Comparison of ENCODE assay signal across 15 cellular contexts in the genomic region with DNA sequence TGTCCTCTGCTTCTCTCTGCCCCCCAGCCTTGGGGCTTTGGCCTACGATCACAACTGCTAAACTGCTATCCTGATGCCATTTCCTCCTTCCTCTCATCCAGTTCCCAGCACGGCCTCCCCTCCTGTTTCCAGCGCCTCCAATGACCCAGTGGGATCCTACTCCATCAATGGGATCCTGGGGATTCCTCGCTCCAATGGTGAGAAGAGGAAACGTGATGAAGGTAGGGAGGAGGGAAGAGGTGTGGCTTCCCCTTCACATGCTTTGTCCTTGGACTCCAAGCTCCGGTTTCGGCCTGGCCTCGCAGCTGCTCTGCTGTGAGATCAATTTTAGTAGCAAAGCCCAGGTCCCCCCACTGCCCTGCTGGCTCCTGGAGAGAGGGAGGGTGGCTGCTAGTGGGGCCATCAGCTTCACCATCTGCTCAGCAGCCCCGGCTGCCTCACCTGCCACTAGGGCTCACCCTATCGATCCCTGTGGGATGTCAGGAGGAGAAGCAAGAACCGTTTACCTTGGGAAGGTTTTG. TPM values are rescaled to one million over a fixed set of nuclear protein-coding genes. Genes with fewer than 3 reads are reported as not detected.
DNase-seq lines count a peak whose midpoint lies in the region; ATAC-seq and TF ChIP-seq lines count a peak whose summit lies in the region.
"Had no signal": no experiment of that assay in that cellular context is flagged by ENCODE, and none has a peak within 500 bp of the region (broad histone marks: within the 10 kb centered on the region; RNA-seq: fewer than 3 reads in every experiment).

No MANE protein-coding gene starts in this region.

- H3K27me3 Mint-ChIP-seq in GM23338 (ENCODE audit: insufficient read depth, low read depth, poor library complexity) (peaks cover 17% of the 10 kb centered on the region), chondrocyte (ENCODE audit: low read depth) (peaks cover 60% of the 10 kb centered on the region), nephron progenitor cell (ENCODE audit: low read depth, poor library complexity) (peaks cover 13% of the 10 kb centered on the region)
- H3K27me3 Mint-ChIP-seq in CD8-positive, alpha-beta T cell (ENCODE audit: low read depth) = peaks cover 29% of the 10 kb centered on the region

- TF ChIP-seq CTCF in GM23338 (conservative IDR thresholded peaks at IDR 0.05; ENCODE audit: low read depth in 2 of 2) (no peak), chondrocyte (IDR thresholded peaks at IDR 0.05) (no peak), nephron progenitor cell (IDR thresholded peaks at IDR 0.05) (no peak)
- no peak for TF ChIP-seq CTCF in CD8-positive, alpha-beta T cell (IDR thresholded peaks at IDR 0.05)

- no peak overlapping the region for H3K27ac Mint-ChIP-seq in GM23338
- no peak overlapping the region for H3K27ac Mint-ChIP-seq in chondrocyte (ENCODE audit: unreplicated experiment)
- peak overlapping the region; percentile 73 for H3K27ac Mint-ChIP-seq in nephron progenitor cell
- H3K27ac Mint-ChIP-seq in CD8-positive, alpha-beta T cell = no peak overlapping the region
- H3K27ac Mint-ChIP-seq: CD4-positive, CD25-positive, alpha-beta regulatory T cell; H9 had no signal

- H3K4me3 ChIP-seq in GM23338 = no peak overlapping the region
- H3K4me3 ChIP-seq in H7 (ENCODE audit: insufficient read depth, low read depth, low read length) = no peak overlapping the region
- no peak overlapping the region for H3K4me3 ChIP-seq in CD8-positive, alpha-beta T cell (ENCODE audit: low read depth, low read length)
- H3K4me3 ChIP-seq: GM23248 had no signal

- no peak overlapping the region for H3K4me2 ChIP-seq in GM23338

- no peak overlapping the region for H2AFZ ChIP-seq in GM23338
- H2AFZ ChIP-seq: GM23248 had no signal

- H3K4me1 Mint-ChIP-seq in GM23338 (peaks cover 14% of the 10 kb centered on the region), chondrocyte (ENCODE audit: low read depth) (no peaks in the 10 kb centered on the region), nephron progenitor cell (peaks cover 31% of the 10 kb centered on the region)
- no peaks in the 10 kb centered on the region for H3K4me1 Mint-ChIP-seq in CD8-positive, alpha-beta T cell (ENCODE audit: low read depth)
- H3K4me1 Mint-ChIP-seq: CD4-positive, CD25-positive, alpha-beta regulatory T cell had no signal

- H3K27ac ChIP-seq in GM23338 (ENCODE audit: low read depth) = no peak overlapping the region
- no peak overlapping the region for H3K27ac ChIP-seq in CD8-positive, alpha-beta T cell (ENCODE audit: low read depth, low read length)
- H3K27ac ChIP-seq: GM23248 had no signal

- POLR2A ChIA-PET in CD8-positive, alpha-beta T cell (lab: Charles Lee) = no interaction called here

- no peaks in the 10 kb centered on the region for H3K27me3 ChIP-seq in GM23338 (ENCODE audit: insufficient read depth)
- H3K27me3 ChIP-seq in H7 (ENCODE audit: control insufficient read depth, insufficient read depth, low read length) = peaks cover 11% of the 10 kb centered on the region
- H3K27me3 ChIP-seq in CD8-positive, alpha-beta T cell (ENCODE audit: insufficient read depth, low read length) = peaks cover 5% of the 10 kb centered on the region
- H3K27me3 ChIP-seq: BE2C had no signal

- no peaks in the 10 kb centered on the region for H3K9me2 ChIP-seq in GM23338 (ENCODE audit: insufficient read depth)

- H3K4me3 Mint-ChIP-seq in GM23338 (no peak overlapping the region), chondrocyte (ENCODE audit: unreplicated experiment) (no peak overlapping the region), nephron progenitor cell (no peak overlapping the region)
- no peak overlapping the region for H3K4me3 Mint-ChIP-seq in CD8-positive, alpha-beta T cell
- H3K4me3 Mint-ChIP-seq: CD4-positive, CD25-positive, alpha-beta regulatory T cell; H9 had no signal

- intact Hi-C loops in cardiac septum (cut with DNase I) = no loop called here
- intact Hi-C loops in CD8-positive, alpha-beta T cell (cut with DNase I, micrococcal nuclease) = no loop called here

- peaks cover 3% of the 10 kb centered on the region for H3K4me1 ChIP-seq in GM23338 (ENCODE audit: insufficient read depth)
- H3K4me1 ChIP-seq in CD8-positive, alpha-beta T cell (ENCODE audit: insufficient read depth, low read length) = no peaks in the 10 kb centered on the region
- H3K4me1 ChIP-seq: BE2C, Caco-2 had no signal

- H3K36me3 Mint-ChIP-seq in GM23338 (ENCODE audit: low read depth) (no peaks in the 10 kb centered on the region; the same call in 2 of the 3 replicates), chondrocyte (ENCODE audit: low read depth) (peaks cover 10% of the 10 kb centered on the region), nephron progenitor cell (ENCODE audit: low read depth) (peaks cover 86% of the 10 kb centered on the region)
- H3K36me3 Mint-ChIP-seq in CD8-positive, alpha-beta T cell = no peaks in the 10 kb centered on the region

- H3K79me2 ChIP-seq in GM23338 (replicated peaks; ENCODE audit: insufficient read depth) = no peaks in the 10 kb centered on the region

- ATAC-seq in GM23338 = peak; percentile 61
- no peak for ATAC-seq in CD8-positive, alpha-beta T cell
- no peak for ATAC-seq in GM18502 (IDR thresholded peaks at IDR 0.05; ENCODE audit: poor library complexity, unreplicated experiment)

- CTCF ChIA-PET in CD8-positive, alpha-beta T cell (lab: Charles Lee) = interaction anchor here (1.2 kb wide), 1 partner anchor 219 kb away, joined by 3 read pairs; no protein-coding TSS in a partner anchor

- H3K9me3 Mint-ChIP-seq in GM23338 (0 out of 3 replicates have a peak, but pooled peaks cover 3% of the 10 kb centered on the region), chondrocyte (ENCODE audit: low read depth) (peaks cover 6% of the 10 kb centered on the region), nephron progenitor cell (peaks cover 5% of the 10 kb centered on the region)
- H3K9me3 Mint-ChIP-seq in CD8-positive, alpha-beta T cell = no peaks in the 10 kb centered on the region

- no peaks in the 10 kb centered on the region for H3F3A ChIP-seq in GM23338 (replicated peaks; ENCODE audit: low read depth)

- H4K20me1 ChIP-seq in GM23338 (replicated peaks; ENCODE audit: insufficient read depth) = no peaks in the 10 kb centered on the region

- no peak for DNase-seq in GM23338 (ENCODE audit: low spot score)
- DNase-seq in H7 = peak; percentile 56
- DNase-seq in chondrocyte (ENCODE audit: low spot score) = peak; percentile 65
- no peak for DNase-seq in nephron progenitor cell
- DNase-seq in cardiac septum (ENCODE audit: low spot score) = no peak
- DNase-seq in CD8-positive, alpha-beta T cell = no peak
- DNase-seq: ACHN; BE2C; C1 segment of cervical spinal cord; Caco-2; CD4-positive, CD25-positive, alpha-beta regulatory T cell; GM23248; H9; IMR-90 had no signal

- H3K9me3 ChIP-seq in CD8-positive, alpha-beta T cell (ENCODE audit: low read length) = no peaks in the 10 kb centered on the region
- H3K9me3 ChIP-seq: BE2C, Caco-2 had no signal

- no peaks in the 10 kb centered on the region for H3K36me3 ChIP-seq in GM23338 (ENCODE audit: insufficient read depth)
- no peaks in the 10 kb centered on the region for H3K36me3 ChIP-seq in H7 (replicated peaks; ENCODE audit: control insufficient read depth, insufficient read depth, low read length)
- no peaks in the 10 kb centered on the region for H3K36me3 ChIP-seq in CD8-positive, alpha-beta T cell (ENCODE audit: insufficient read depth, low read length)
- H3K36me3 ChIP-seq: BE2C had no signal

TF ChIP-seq in GM23338, 12 proteins besides CTCF, POLR2A, EP300 and RAD21:
- no peak for TF ChIP-seq POLR2AphosphoS5 (IDR thresholded peaks at IDR 0.05; ENCODE audit: low read depth)
- no peak for TF ChIP-seq EZH2phosphoT487 (IDR thresholded peaks at IDR 0.05; ENCODE audit: unreplicated experiment)

RNA-seq across cellular contexts. Expression of gene PAX2, which starts 35.8 kb away (rescaled TPM):
- total RNA-seq in GM23338 (2014; rRNA removed; shearing (Covaris generic)) = not detected in 2 replicates
- polyA plus RNA-seq in GM23338 (2016; fragmentation: Nextera tagmentation; extraction: Ambion mirVana) = not detected in 2 replicates
- 0.10 TPM in 1 of 2 replicates, not detected in the other for total RNA-seq in H7 (2014; rRNA removed; shearing (Covaris generic))
- total RNA-seq in chondrocyte (0.62 to 0.87 TPM in 2 of 3 replicates, not detected in the other), cardiac septum (not detected)
- not detected for total RNA-seq in CD8-positive, alpha-beta T cell
- total RNA-seq: CD4-positive, CD25-positive, alpha-beta regulatory T cell; GM23248; H9; IMR-90 had no signal
- polyA plus RNA-seq: GM23248, IMR-90 had no signal

Comparison
In these comparisons a context has a peak if more than half of its experiments do, and no peak if none do; other contexts are left out.
1. DNase-seq: peak in H7 (single experiment) and chondrocyte (single experiment); none in GM23338 (single experiment), nephron progenitor cell (single experiment), cardiac septum (single experiment) and CD8-positive, alpha-beta T cell (0 of 7).